Comparison of ENCODE assay signal across 9 cellular contexts in genomic region chrX:2497961-2498780, GRCh38. TPM values are rescaled to one million over a fixed set of nuclear protein-coding genes. Genes with fewer than 3 reads are reported as not detected.
A peak's percentile ranks its signal among the peaks of the same experiment; 100 is the strongest.
DNase-seq lines count a peak whose midpoint lies in the region; ATAC-seq, FAIRE-seq and TF ChIP-seq lines count a peak whose summit lies in the region.
"Had no signal": no experiment of that assay in that cellular context is flagged by ENCODE, and none has a peak within 500 bp of the region (broad histone marks: within the 10 kb centered on the region; RNA-seq: fewer than 3 reads in every experiment).

No MANE protein-coding gene starts in this region.

- no peak overlapping the region for H2BK15ac ChIP-seq in H1 (ENCODE audit: low read length)

- H3K4ac ChIP-seq in H1 (replicated peaks; ENCODE audit: insufficient read length, low read depth, low read length): no peak overlapping the region

- no peak overlapping the region for H2AFZ ChIP-seq in Karpas-422 (ENCODE audit: low read length)
- H2AFZ ChIP-seq in H1 (ENCODE audit: low read length): no peak overlapping the region

- H3K27ac ChIP-seq in A673 (ENCODE audit: low read depth, low read length, poor library complexity, severe bottlenecking) (peak overlapping the region; percentile 93), Karpas-422 (ENCODE audit: low read length) (no peak overlapping the region), H1 (ENCODE audit: low read depth, low read length) (peak overlapping the region; percentile 64; the same call in 1 of the 2 replicates)
- no peak overlapping the region for H3K27ac ChIP-seq in effector memory CD4-positive, alpha-beta T cell (ENCODE audit: insufficient read depth, low read length, poor library complexity, severe bottlenecking)

- H3K56ac ChIP-seq in H1 (replicated peaks; ENCODE audit: insufficient read length, low read depth, low read length): no peak overlapping the region

- H4K5ac ChIP-seq in H1 (ENCODE audit: insufficient read length, low read depth, low read length): peak overlapping the region; percentile 11

- no peaks in the 10 kb centered on the region for H3K9me3 ChIP-seq in A673 (ENCODE audit: low read depth, low read length, poor library complexity, severe bottlenecking)
- H3K9me3 ChIP-seq in Karpas-422 (ENCODE audit: low read length): no peaks in the 10 kb centered on the region
- H3K9me3 ChIP-seq in H1 (ENCODE audit: insufficient read depth in 2 of 2, low read depth in 1 of 2, low read length in 1 of 2): no peaks in the 10 kb centered on the region
- no peaks in the 10 kb centered on the region for H3K9me3 ChIP-seq in mucosa of stomach (ENCODE audit: control insufficient read depth, low read length)
- H3K9me3 ChIP-seq in effector memory CD4-positive, alpha-beta T cell (ENCODE audit: control insufficient read depth, low read length): no peaks in the 10 kb centered on the region

- no peak overlapping the region for H4K91ac ChIP-seq in H1 (replicated peaks; ENCODE audit: insufficient read length, low read length)

- BruUV-seq in A673 (replicated peaks; lab: Mats Ljungman, UMichigan): no TSS peak

- 0 out of 2 replicates have a peak, but pooled peaks cover 6% of the 10 kb centered on the region for H4K20me1 ChIP-seq in Karpas-422 (ENCODE audit: insufficient read depth, low read depth, low read length)
- peaks cover 2 to 5% of the 10 kb centered on the region in 2 experiments for H4K20me1 ChIP-seq in H1 (replicated peaks in 1 of 2; ENCODE audit: control insufficient read depth in 1 of 2, insufficient read depth in 2 of 2, low read length in 2 of 2)

- TF ChIP-seq EP300 in H1 (IDR thresholded peaks at IDR 0.05; ENCODE audit: borderline replicate concordance in 1 of 2, low read depth in 2 of 2, low read length in 2 of 2): no peak

- no peak overlapping the region for H2BK20ac ChIP-seq in H1 (ENCODE audit: low read length)

- H2BK120ac ChIP-seq in H1 (replicated peaks; ENCODE audit: low read depth, low read length): no peak overlapping the region

- intact Hi-C loops in A673 (cut with micrococcal nuclease; ENCODE audit: unreplicated experiment): no loop called here

- H3K9me2 ChIP-seq in Karpas-422 (replicated peaks; ENCODE audit: insufficient read depth, low read length): no peaks in the 10 kb centered on the region

- 0 out of 2 replicates have a peak overlapping the region, but pooled peaks have one; percentile 46 for H2BK5ac ChIP-seq in H1 (ENCODE audit: low read depth, low read length)

- TF ChIP-seq POLR2A in H1 (IDR thresholded peaks at IDR 0.05; ENCODE audit: control extremely low read depth in 1 of 2, low read depth in 2 of 2, low read length in 2 of 2): no peak

- H3K23ac ChIP-seq in H1 (ENCODE audit: insufficient read length): no peak overlapping the region

- H3K4me3 ChIP-seq in A673 (ENCODE audit: low read depth, low read length, poor library complexity, severe bottlenecking) (peak overlapping the region; percentile 99), Karpas-422 (ENCODE audit: low read length) (no peak overlapping the region), H1 (ENCODE audit: extremely low read depth in 1 of 4, insufficient read depth in 2 of 4, low read depth in 3 of 4, low read length in 4 of 4) (peak overlapping the region; percentile 11 to 96 (median 80); a peak in 4 of 8 replicates), mucosa of stomach (ENCODE audit: low read length) (peak overlapping the region; percentile 21)
- H3K4me3 ChIP-seq in effector memory CD4-positive, alpha-beta T cell (ENCODE audit: insufficient read depth, low read depth, low read length, poor library complexity, severe bottlenecking): no peak overlapping the region

- no peak for FAIRE-seq in H1 (lab: Jason Lieb, UNC)
- FAIRE-seq: frontal cortex had no signal

- H3K23me2 ChIP-seq in H1 (ENCODE audit: low read depth, low read length): peaks cover 4% of the 10 kb centered on the region; the same call in 1 of the 2 replicates

- H2BK12ac ChIP-seq in H1 (ENCODE audit: low read depth, low read length): no peak overlapping the region

- peaks cover 29% of the 10 kb centered on the region for H3K4me1 ChIP-seq in A673 (ENCODE audit: insufficient read depth, low read length, poor library complexity, severe bottlenecking)
- H3K4me1 ChIP-seq in Karpas-422 (ENCODE audit: low read length): peaks cover 14% of the 10 kb centered on the region
- H3K4me1 ChIP-seq in H1 (replicated peaks in 1 of 4; ENCODE audit: control insufficient read depth in 3 of 4, insufficient read depth in 4 of 4, low read length in 3 of 4): peaks cover 0 to 17% (median 9%) of the 10 kb centered on the region in 4 experiments; a peak in 5 of 7 replicates
- peaks cover 30% of the 10 kb centered on the region for H3K4me1 ChIP-seq in mucosa of stomach (ENCODE audit: control insufficient read depth, insufficient read depth, low read length)
- H3K4me1 ChIP-seq in effector memory CD4-positive, alpha-beta T cell (ENCODE audit: control insufficient read depth, insufficient read depth, low read length, poor library complexity, severe bottlenecking): peaks cover 14% of the 10 kb centered on the region

- peaks cover 6% of the 10 kb centered on the region for H3K79me1 ChIP-seq in H1 (ENCODE audit: low read depth, low read length)

- H3K36me3 ChIP-seq in A673 (ENCODE audit: insufficient read depth, low read length, poor library complexity, severe bottlenecking) (peaks cover 2% of the 10 kb centered on the region), Karpas-422 (ENCODE audit: insufficient read depth, low read length) (peaks cover 4% of the 10 kb centered on the region; the same call in 1 of the 2 replicates), H1 (ENCODE audit: control insufficient read depth in 2 of 4, insufficient read depth in 4 of 4, low read length in 3 of 4) (peaks cover 0 to 20% (median 0%) of the 10 kb centered on the region in 4 experiments; a peak in 2 of 8 replicates), mucosa of stomach (ENCODE audit: control insufficient read depth, insufficient read depth, low read length) (no peaks in the 10 kb centered on the region)
- no peaks in the 10 kb centered on the region for H3K36me3 ChIP-seq in effector memory CD4-positive, alpha-beta T cell (ENCODE audit: control insufficient read depth, insufficient read depth, low read length)

- H3K4me2 ChIP-seq in Karpas-422 (ENCODE audit: low read depth, low read length, poor library complexity, severe bottlenecking): peak overlapping the region; percentile 83
- peak overlapping the region; percentile 53 to 77 for H3K4me2 ChIP-seq in H1 (ENCODE audit: insufficient read depth in 1 of 2, low read depth in 2 of 2, low read length in 2 of 2)

- ATAC-seq in HG02973 (IDR thresholded peaks at IDR 0.05; ENCODE audit: unreplicated experiment): no peak
- no peak for ATAC-seq in HG03045 (IDR thresholded peaks at IDR 0.05; ENCODE audit: unreplicated experiment)

- no peak overlapping the region for H3K14ac ChIP-seq in H1 (ENCODE audit: insufficient read length)

- CTCF ChIA-PET in A673 (lab: Charles Lee): no interaction called here
- CTCF ChIA-PET in H1 (lab: Charles Lee; ENCODE audit: partially characterized antibody): no interaction called here

- H3K79me2 ChIP-seq in Karpas-422 (ENCODE audit: low read length): peaks cover 61% of the 10 kb centered on the region
- peaks cover 5 to 69% of the 10 kb centered on the region in 2 experiments; a peak in 3 of 4 replicates for H3K79me2 ChIP-seq in H1 (ENCODE audit: control insufficient read depth in 1 of 2, insufficient read depth in 2 of 2, low read length in 2 of 2)

- no peak overlapping the region; the same call in 1 of the 2 replicates for H3K9ac ChIP-seq in Karpas-422 (ENCODE audit: low read length)
- peak overlapping the region in 2 of 4 experiments; percentile 44 to 58; a peak in 2 of 7 replicates for H3K9ac ChIP-seq in H1 (replicated peaks in 1 of 4; ENCODE audit: extremely low read depth in 1 of 4, low read depth in 3 of 4, low read length in 3 of 4)
- peak overlapping the region; percentile 87 for H3K9ac ChIP-seq in mucosa of stomach (ENCODE audit: low read length)

- TF ChIP-seq RAD21 in H1 (IDR thresholded peaks at IDR 0.05 in 1 of 2, conservative IDR thresholded peaks at IDR 0.05 in 1 of 2; ENCODE audit: low read depth in 2 of 2, low read length in 2 of 2): no peak

- no peak overlapping the region for H4K8ac ChIP-seq in H1 (ENCODE audit: extremely low read depth, insufficient read depth, low read length)

- H3K18ac ChIP-seq in H1 (ENCODE audit: extremely low read depth, low read length): no peak overlapping the region; the same call in 1 of the 2 replicates

- no peak for TF ChIP-seq CTCF in A673 (conservative IDR thresholded peaks at IDR 0.05; ENCODE audit: low read depth, low read length)
- no peak for TF ChIP-seq CTCF in H1 (IDR thresholded peaks at IDR 0.05; ENCODE audit: control extremely low read depth in 1 of 3, insufficient read depth in 1 of 3, low read depth in 1 of 3, low read length in 3 of 3)

- H3K27me3 ChIP-seq in A673 (replicated peaks; ENCODE audit: insufficient read depth, low read depth, low read length, poor library complexity): no peaks in the 10 kb centered on the region
- no peaks in the 10 kb centered on the region for H3K27me3 ChIP-seq in Karpas-422 (ENCODE audit: low read length)
- no peaks in the 10 kb centered on the region for H3K27me3 ChIP-seq in H1 (replicated peaks in 1 of 4; ENCODE audit: control insufficient read depth in 3 of 4, extremely low read depth in 1 of 4, insufficient read depth in 3 of 4, low read length in 3 of 4)
- H3K27me3 ChIP-seq in mucosa of stomach (ENCODE audit: control insufficient read depth, insufficient read depth, low read length): no peaks in the 10 kb centered on the region
- H3K27me3 ChIP-seq in effector memory CD4-positive, alpha-beta T cell (replicated peaks; ENCODE audit: control insufficient read depth, insufficient read depth, low read length, poor library complexity, severe bottlenecking): no peaks in the 10 kb centered on the region

- 62% methylated on average over 11 of the region's 11 CpGs; no CpG with 5 or more reads in 1 of the 2 experiments for WGBS in H1 (ENCODE audit: extremely low coverage in 1 of 2, insufficient coverage in 1 of 2, insufficient read length in 1 of 2, insufficient replicate concordance in 2 of 2, low coverage in 1 of 2, low lambda C conversion rate in 2 of 2, missing lambda C conversion rate in 1 of 2), 2 experiments

- DNase-seq in A673 (ENCODE audit: low spot score) (no peak), Karpas-422 (no peak), H1 (ENCODE audit: low read depth in 1 of 2, low spot score in 2 of 2) (no peak), midbrain (lab: John Stamatoyannopoulos, UW) (no peak)
- no peak for DNase-seq in effector memory CD4-positive, alpha-beta T cell

- H2AK5ac ChIP-seq in H1 (ENCODE audit: low read depth, low read length): no peak overlapping the region

- POLR2A ChIA-PET in A673 (lab: Charles Lee; ENCODE audit: low non-redundant PET) (no interaction called here), H1 (lab: Charles Lee; ENCODE audit: partially characterized antibody) (no interaction called here)

RNA-seq across cellular contexts. Expression of gene DHRSX, which starts 2.6 kb away (rescaled TPM):
- 28.1 and 30.2 TPM in 2 replicates for total RNA-seq in A673 (2021)
- total RNA-seq in Karpas-422 (2014; rRNA removed; shearing (Covaris generic); ENCODE audit: low replicate concordance): 14.0 and 14.5 TPM in 2 replicates
- 29.1 and 35.1 TPM in 2 replicates for total RNA-seq in H1 (2021; fragmentation: NEBNext Ultra II Directional; extraction: Animal tissue kit (Norgen Biotek cat#: 25700))
- polyA plus RNA-seq in H1 (2011; rRNA removed): 43.4 and 46.8 TPM in 2 replicates
- 36.5 TPM for polyA plus RNA-seq in H1 (2011; cell fraction: cytosol; rRNA removed)
- 54.8 TPM for polyA plus RNA-seq in H1 (2011; cell fraction: nucleus; rRNA removed)
- polyA plus RNA-seq in H1 (2012, experiment 1 of 2): 29.2 to 34.0 TPM (median 33.8 TPM) in 4 replicates
- 30.9 TPM for polyA plus RNA-seq in H1 (2012, experiment 2 of 2)
- polyA plus RNA-seq in H1 (2013, experiment 1 of 2): 22.1 TPM
- 23.6 TPM for polyA plus RNA-seq in H1 (2013, experiment 2 of 2)
- polyA minus RNA-seq in H1 (2011; rRNA and poly(A)+ RNA removed): 51.6 and 57.5 TPM in 2 replicates
- polyA minus RNA-seq in H1 (2011; cell fraction: cytosol; rRNA and poly(A)+ RNA removed): 15.0 TPM
- polyA minus RNA-seq in H1 (2011; cell fraction: nucleus; rRNA and poly(A)+ RNA removed): 45.8 TPM

RNA-seq across cellular contexts. Expression of gene ZBED1, which starts 2.6 kb away (rescaled TPM):
- 37.6 and 46.5 TPM in 2 replicates for total RNA-seq in A673 (2021)
- total RNA-seq in Karpas-422 (2014; rRNA removed; shearing (Covaris generic); ENCODE audit: low replicate concordance): 15.1 and 22.6 TPM in 2 replicates
- total RNA-seq in H1 (2021; fragmentation: NEBNext Ultra II Directional; extraction: Animal tissue kit (Norgen Biotek cat#: 25700)): 45.8 and 46.4 TPM in 2 replicates
- 28.5 and 41.4 TPM in 2 replicates for polyA plus RNA-seq in H1 (2011; rRNA removed)
- 33.4 TPM for polyA plus RNA-seq in H1 (2011; cell fraction: cytosol; rRNA removed)
- polyA plus RNA-seq in H1 (2011; cell fraction: nucleus; rRNA removed): 34.7 TPM
- polyA plus RNA-seq in H1 (2012, experiment 1 of 2): 23.6 to 30.7 TPM (median 29.1 TPM) in 4 replicates
- 29.3 TPM for polyA plus RNA-seq in H1 (2012, experiment 2 of 2)
- polyA plus RNA-seq in H1 (2013, experiment 1 of 2): 19.5 TPM
- 17.9 TPM for polyA plus RNA-seq in H1 (2013, experiment 2 of 2)
- polyA minus RNA-seq in H1 (2011; rRNA and poly(A)+ RNA removed): 29.9 and 30.2 TPM in 2 replicates
- 40.1 TPM for polyA minus RNA-seq in H1 (2011; cell fraction: cytosol; rRNA and poly(A)+ RNA removed)
- 31.7 TPM for polyA minus RNA-seq in H1 (2011; cell fraction: nucleus; rRNA and poly(A)+ RNA removed)

Comparison
In these comparisons a context has a peak if more than half of its experiments do, and no peak if none do; other contexts are left out.
1. H3K27ac ChIP-seq: peak in A673 (single experiment) and H1 (single experiment); none in Karpas-422 (single experiment) and effector memory CD4-positive, alpha-beta T cell (single experiment).
2. H3K4me3 ChIP-seq: peak in A673 (single experiment), H1 (4 of 4) and mucosa of stomach (single experiment); none in Karpas-422 (single experiment) and effector memory CD4-positive, alpha-beta T cell (single experiment).